26 cellular contexts compared by ENCODE assay signal in the genomic region with DNA sequence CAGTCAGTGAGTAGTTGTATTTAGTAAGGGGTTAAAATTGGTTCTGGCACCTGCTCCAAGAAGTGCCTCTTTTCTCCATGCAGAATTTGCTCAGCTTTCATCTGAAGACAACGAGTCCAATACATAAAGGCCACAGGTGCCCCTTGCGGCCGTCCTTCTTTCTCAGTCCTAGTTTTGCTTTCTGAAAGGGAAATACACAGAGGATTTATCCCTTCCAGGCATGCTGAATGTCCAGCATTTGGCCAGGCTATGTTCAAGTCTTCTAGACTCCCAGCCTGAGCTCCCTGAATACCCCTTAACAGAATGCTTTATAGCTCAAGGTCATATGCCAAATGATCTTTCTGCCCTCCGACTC.
"Had no signal": no experiment of that assay in that cellular context is flagged by ENCODE, and none has a peak within 500 bp of the region (broad histone marks: within the 10 kb centered on the region; RNA-seq: fewer than 3 reads in every experiment).

No MANE protein-coding gene starts in this region.

- H3K4me3 ChIP-seq: coronary artery, esophagus squamous epithelium, heart right ventricle, lung, smooth muscle cell, suprapubic skin, tibial nerve, upper lobe of left lung had no signal

- DNase-seq: dermis blood vessel endothelial cell; effector memory CD4-positive, alpha-beta T cell; esophagus squamous epithelium; foreskin melanocyte; glutamatergic neuron; heart right ventricle; hippocampal formation; left colon; natural killer cell; stimulated activated CD4-positive, alpha-beta T cell treated with anti-CD3 and anti-CD28 coated beads, Interleukin-12 subunit alpha, Interleukin-12 subunit beta, amount 100 ng/mL, for 4 hours; stimulated activated CD4-positive, alpha-beta T cell treated with anti-CD3 and anti-CD28 coated beads, Interleukin-1b, Interleukin-23, amount 100 ng/mL, for 48 hours; stimulated activated CD4-positive, alpha-beta T cell treated with anti-CD3 and anti-CD28 coated beads, Interleukin-4, amount 100 ng/mL, for 1 hour; stimulated activated CD8-positive, alpha-beta memory T cell treated with anti-CD3 and anti-CD28 coated beads, Interleukin-4, amount 100 ng/mL, for 48 hours; stimulated activated naive CD4-positive, alpha-beta T cell; stimulated activated naive CD8-positive, alpha-beta T cell treated with anti-CD3 and anti-CD28 coated beads, Interleukin-15, amount 100 ng/mL, for 72 hours; upper lobe of left lung had no signal

- H3K4me3 Mint-ChIP-seq: memory B cell; natural killer cell; neural crest cell; stimulated activated naive CD8-positive, alpha-beta T cell treated with anti-CD3 and anti-CD28 coated beads, Interleukin-15, amount 100 ng/mL, for 72 hours had no signal

- H3K9me3 Mint-ChIP-seq: memory B cell; natural killer cell; neural crest cell; stimulated activated naive CD8-positive, alpha-beta T cell treated with anti-CD3 and anti-CD28 coated beads, Interleukin-15, amount 100 ng/mL, for 72 hours had no signal

- H3K36me3 ChIP-seq: esophagus squamous epithelium, heart right ventricle, neutrophil, suprapubic skin, tibial nerve, upper lobe of left lung had no signal

- H3K9me3 ChIP-seq: esophagus squamous epithelium, heart right ventricle, neutrophil, suprapubic skin, tibial nerve, upper lobe of left lung had no signal

- H3K27ac ChIP-seq: coronary artery, esophagus squamous epithelium, neutrophil, parathyroid adenoma, suprapubic skin, tibial nerve, upper lobe of left lung had no signal

- H3K27me3 Mint-ChIP-seq: stimulated activated naive CD8-positive, alpha-beta T cell treated with anti-CD3 and anti-CD28 coated beads, Interleukin-15, amount 100 ng/mL, for 72 hours had no signal

- H3K4me1 Mint-ChIP-seq: memory B cell; natural killer cell; stimulated activated naive CD8-positive, alpha-beta T cell treated with anti-CD3 and anti-CD28 coated beads, Interleukin-15, amount 100 ng/mL, for 72 hours had no signal

- H3K27ac Mint-ChIP-seq: memory B cell; natural killer cell; progenitor cell of endocrine pancreas; stimulated activated naive CD8-positive, alpha-beta T cell treated with anti-CD3 and anti-CD28 coated beads, Interleukin-15, amount 100 ng/mL, for 72 hours had no signal

- H3K27me3 ChIP-seq: esophagus squamous epithelium, heart right ventricle, neutrophil, suprapubic skin, tibial nerve, upper lobe of left lung had no signal

- H3K4me1 ChIP-seq: esophagus squamous epithelium, parathyroid adenoma had no signal

- H3K36me3 Mint-ChIP-seq: memory B cell, natural killer cell had no signal
